Comparison of ENCODE assay signal across 10 cellular contexts in genomic region chr22:49976439-49977175, GRCh38. TPM values are rescaled to one million over a fixed set of nuclear protein-coding genes. Genes with fewer than 3 reads are reported as not detected.
DNase-seq lines count a peak whose midpoint lies in the region; ATAC-seq, FAIRE-seq and TF ChIP-seq lines count a peak whose summit lies in the region.
"Had no signal": no experiment of that assay in that cellular context is flagged by ENCODE, and none has a peak within 500 bp of the region (broad histone marks: within the 10 kb centered on the region; RNA-seq: fewer than 3 reads in every experiment).

No MANE protein-coding gene starts in this region.

- H3K9me3 Mint-ChIP-seq in Calu3 (ENCODE audit: low read depth, unreplicated experiment) = peaks cover 7% of the 10 kb centered on the region
- peaks cover 9% of the 10 kb centered on the region for H3K9me3 Mint-ChIP-seq in activated CD8-positive, alpha-beta memory T cell treated with anti-CD3 and anti-CD28 coated beads, Interleukin-2, amount 10 ng/mL, durations not matched to agents 7 days and 5 days (ENCODE audit: low read depth)

- H3K4me2 ChIP-seq in trophoblast cell (ENCODE audit: low read length) = no peak overlapping the region

- H3K79me2 ChIP-seq in trophoblast cell (ENCODE audit: control insufficient read depth, insufficient read depth, low read length, poor library complexity) = no peaks in the 10 kb centered on the region

- no peak overlapping the region for H3K4me3 Mint-ChIP-seq in Calu3 (ENCODE audit: low read depth, unreplicated experiment)
- no peak overlapping the region for H3K4me3 Mint-ChIP-seq in activated CD8-positive, alpha-beta memory T cell treated with anti-CD3 and anti-CD28 coated beads, Interleukin-2, amount 10 ng/mL, durations not matched to agents 7 days and 5 days

- H3K36me3 Mint-ChIP-seq in Calu3 (ENCODE audit: insufficient read depth, unreplicated experiment) = peaks cover 4% of the 10 kb centered on the region
- H3K36me3 Mint-ChIP-seq in activated CD8-positive, alpha-beta memory T cell treated with anti-CD3 and anti-CD28 coated beads, Interleukin-2, amount 10 ng/mL, durations not matched to agents 7 days and 5 days = peaks cover 8% of the 10 kb centered on the region

- TF ChIP-seq CTCF in Calu3 (IDR thresholded peaks at IDR 0.05; ENCODE audit: unreplicated experiment) = no peak

- H2AK5ac ChIP-seq in trophoblast cell (ENCODE audit: low read length) = no peak overlapping the region

- no peak for FAIRE-seq in HTR-8/SVneo (lab: Jason Lieb, UNC)

- WGBS in trophoblast cell (ENCODE audit: extremely low coverage, insufficient coverage, insufficient read length) = no CpG with 5 or more reads among the region's 15 CpGs

- no peak overlapping the region for H3K4me3 ChIP-seq in trophoblast cell (ENCODE audit: low read depth, low read length)
- H3K4me3 ChIP-seq: cardiac muscle cell had no signal

- peaks cover 0 to under 1% of the 10 kb centered on the region in 2 experiments for H3K4me1 ChIP-seq in trophoblast cell (ENCODE audit: control insufficient read depth in 1 of 2, insufficient read depth in 2 of 2, low read length in 2 of 2)

- CTCF ChIA-PET in Calu3 (lab: Charles Lee) = interaction anchor here (0.6 to 0.9 kb wide), 2 partner anchors 8 to 104 kb away, joined by 3 to 5 read pairs; no protein-coding TSS in a partner anchor
- CTCF ChIA-PET in activated CD8-positive, alpha-beta memory T cell treated with anti-CD3 and anti-CD28 coated beads, Interleukin-2, amount 10 ng/mL, durations not matched to agents 7 days and 5 days (lab: Charles Lee) = interaction anchor here (1.0 to 1.2 kb wide), 2 partner anchors 11 to 28 kb away, joined by 3 read pairs; no protein-coding TSS in a partner anchor

- H4K8ac ChIP-seq in trophoblast cell (ENCODE audit: low read depth, low read length) = no peak overlapping the region

- H4K12ac ChIP-seq in trophoblast cell (ENCODE audit: low read depth, low read length) = no peak overlapping the region

- no peak overlapping the region for H3K14ac ChIP-seq in trophoblast cell (ENCODE audit: low read length)

- DNase-seq in Calu3 (no peak), NAMALWA (ENCODE audit: low spot score) (peak; percentile 73), trophoblast cell (peak; percentile 21 to 48), NCI-H1436 (lab: John Stamatoyannopoulos, UW) (no peak), HTR-8/SVneo (ENCODE audit: insufficient read length, low spot score) (no peak)
- peak; percentile 58 for DNase-seq in activated CD8-positive, alpha-beta memory T cell treated with anti-CD3 and anti-CD28 coated beads, Interleukin-2, amount 10 ng/mL, durations not matched to agents 7 days and 5 days

- no peak overlapping the region for H4K91ac ChIP-seq in trophoblast cell (ENCODE audit: low read depth, low read length)

- intact Hi-C loops in Calu3 (cut with micrococcal nuclease; ENCODE audit: unreplicated experiment) = loop anchor here (10.0 kb wide), 1 partner anchor 48 kb away; no protein-coding TSS in a partner anchor

- no peaks in the 10 kb centered on the region for H3K79me1 ChIP-seq in trophoblast cell (ENCODE audit: low read length)

- H3K4ac ChIP-seq in trophoblast cell (ENCODE audit: low read depth, low read length) = no peak overlapping the region

- no peak overlapping the region for H2BK120ac ChIP-seq in trophoblast cell (ENCODE audit: insufficient read depth, low read length, poor library complexity)

- H2AFZ ChIP-seq in trophoblast cell (ENCODE audit: insufficient read depth, low read length, poor library complexity) = no peak overlapping the region

- peaks cover 11% of the 10 kb centered on the region for H3K4me1 Mint-ChIP-seq in Calu3 (ENCODE audit: low read depth, unreplicated experiment)
- H3K4me1 Mint-ChIP-seq in activated CD8-positive, alpha-beta memory T cell treated with anti-CD3 and anti-CD28 coated beads, Interleukin-2, amount 10 ng/mL, durations not matched to agents 7 days and 5 days = peaks cover 14% of the 10 kb centered on the region

- no peak overlapping the region for H2BK5ac ChIP-seq in trophoblast cell (ENCODE audit: low read depth, low read length, poor library complexity)

- H3K27me3 ChIP-seq in trophoblast cell (ENCODE audit: insufficient read depth, low read length) = no peaks in the 10 kb centered on the region

- no peak overlapping the region for H3K18ac ChIP-seq in trophoblast cell (ENCODE audit: low read length)

- H3K9ac ChIP-seq in trophoblast cell (ENCODE audit: low read length) = no peak overlapping the region

- no peak overlapping the region for H3K27ac Mint-ChIP-seq in Calu3 (ENCODE audit: unreplicated experiment)
- H3K27ac Mint-ChIP-seq in activated CD8-positive, alpha-beta memory T cell treated with anti-CD3 and anti-CD28 coated beads, Interleukin-2, amount 10 ng/mL, durations not matched to agents 7 days and 5 days = peak overlapping the region; percentile 66

- peaks cover 7% of the 10 kb centered on the region for H3K9me3 ChIP-seq in trophoblast cell (ENCODE audit: insufficient read depth, low read depth, low read length)

- TSS peak; percentile 18 for BruUV-seq in Calu3 (replicated peaks; lab: Mats Ljungman, UMichigan)

- no peak overlapping the region for H3K23ac ChIP-seq in trophoblast cell (ENCODE audit: low read length)

- no peaks in the 10 kb centered on the region for H3K27me3 Mint-ChIP-seq in Calu3 (ENCODE audit: unreplicated experiment)
- peaks cover 3% of the 10 kb centered on the region for H3K27me3 Mint-ChIP-seq in activated CD8-positive, alpha-beta memory T cell treated with anti-CD3 and anti-CD28 coated beads, Interleukin-2, amount 10 ng/mL, durations not matched to agents 7 days and 5 days

- no peaks in the 10 kb centered on the region for H3K36me3 ChIP-seq in trophoblast cell (ENCODE audit: control insufficient read depth in 1 of 2, insufficient read depth in 2 of 2, low read length in 2 of 2)
- H3K36me3 ChIP-seq: cardiac muscle cell had no signal

- peak; percentile 44 for ATAC-seq in activated CD8-positive, alpha-beta memory T cell treated with anti-CD3 and anti-CD28 coated beads, Interleukin-2, amount 10 ng/mL, durations not matched to agents 7 days and 5 days
- ATAC-seq in GM19395 (IDR thresholded peaks at IDR 0.05; ENCODE audit: unreplicated experiment) (no peak), GM18858 (IDR thresholded peaks at IDR 0.05; ENCODE audit: unreplicated experiment) (no peak)

- no peak overlapping the region for H3K27ac ChIP-seq in trophoblast cell (ENCODE audit: low read depth, low read length)
- H3K27ac ChIP-seq: cardiac muscle cell had no signal

- H2BK12ac ChIP-seq in trophoblast cell (ENCODE audit: low read length) = no peak overlapping the region

RNA-seq across cellular contexts. Expression of gene PIM3, which starts 16.0 kb away (rescaled TPM):
- 86.3 and 97.3 TPM in 2 replicates for total RNA-seq in Calu3 (2022)
- 10 to 100 TPM; 53.4 to 79.7 TPM for total RNA-seq in activated CD8-positive, alpha-beta memory T cell treated with anti-CD3 and anti-CD28 coated beads, Interleukin-2, amount 10 ng/mL, durations not matched to agents 7 days and 5 days
- 66.6 and 72.8 TPM in 2 replicates for polyA plus RNA-seq in trophoblast cell (2013)

RNA-seq across cellular contexts. Expression of gene IL17REL, which starts 36.0 kb away (rescaled TPM):
- total RNA-seq in Calu3 (2022) = not detected in 2 replicates
- under 1 TPM in 1 of 2 experiments, not detected in 1; 0.05 TPM for total RNA-seq in activated CD8-positive, alpha-beta memory T cell treated with anti-CD3 and anti-CD28 coated beads, Interleukin-2, amount 10 ng/mL, durations not matched to agents 7 days and 5 days
- 0.01 TPM in 1 of 2 replicates, not detected in the other for polyA plus RNA-seq in trophoblast cell (2013)
- total RNA-seq: lung microvascular endothelial cell had no signal
- polyA plus RNA-seq: cardiac muscle cell had no signal

RNA-seq across cellular contexts. Expression of gene CRELD2, which starts 58.2 kb away (rescaled TPM):
- 57.8 and 64.6 TPM in 2 replicates for total RNA-seq in Calu3 (2022)
- 10 to 100 TPM; 43.9 to 51.2 TPM for total RNA-seq in activated CD8-positive, alpha-beta memory T cell treated with anti-CD3 and anti-CD28 coated beads, Interleukin-2, amount 10 ng/mL, durations not matched to agents 7 days and 5 days
- 42.2 and 46.8 TPM in 2 replicates for polyA plus RNA-seq in trophoblast cell (2013)

RNA-seq across cellular contexts. Expression of gene ALG12, which starts 58.4 kb away (rescaled TPM):
- total RNA-seq in Calu3 (2022) = 25.4 and 27.0 TPM in 2 replicates
- total RNA-seq in activated CD8-positive, alpha-beta memory T cell treated with anti-CD3 and anti-CD28 coated beads, Interleukin-2, amount 10 ng/mL, durations not matched to agents 7 days and 5 days = 10 to 100 TPM; 16.8 to 18.8 TPM
- polyA plus RNA-seq in trophoblast cell (2013) = 22.3 and 22.8 TPM in 2 replicates

Comparison
In these comparisons a context has a peak if more than half of its experiments do, and no peak if none do; other contexts are left out.
1. DNase-seq: peak in NAMALWA (single experiment), activated CD8-positive, alpha-beta memory T cell treated with anti-CD3 and anti-CD28 coated beads, Interleukin-2, amount 10 ng/mL, durations not matched to agents 7 days and 5 days (single experiment) and trophoblast cell (2 of 2); none in Calu3 (single experiment), NCI-H1436 (single experiment) and HTR-8/SVneo (single experiment).